In genomic region chr22:35961480-35961902, GRCh38 we compare ENCODE assay signal across 9 cellular contexts.
DNase-seq lines count a peak whose midpoint lies in the region; ATAC-seq and TF ChIP-seq lines count a peak whose summit lies in the region.
"Had no signal": no experiment of that assay in that cellular context is flagged by ENCODE, and none has a peak within 500 bp of the region (broad histone marks: within the 10 kb centered on the region; RNA-seq: fewer than 3 reads in every experiment).

No MANE protein-coding gene starts in this region.

- DNase-seq in NCI-H2081 (lab: John Stamatoyannopoulos, UW) (peak; percentile 44 to 71), NCI-H2081 treated with DMSO at 0.1 percent for 48 hours (lab: John Stamatoyannopoulos, UW) (no peak), choroid plexus epithelial cell (ENCODE audit: low read depth) (peak; percentile 61), kidney tubule cell (ENCODE audit: low spot score) (peak; percentile 83), tibial artery (peak in 1 of 2 donors; percentile 46), mesenteric fat pad (ENCODE audit: low spot score) (no peak), SKM-1 (lab: John Stamatoyannopoulos, UW; ENCODE audit: unreplicated experiment) (no peak)

- TF ChIP-seq CTCF in choroid plexus epithelial cell (conservative IDR thresholded peaks at IDR 0.05; ENCODE audit: low read depth, low read length) (no peak), tibial artery (IDR thresholded peaks at IDR 0.05) (no peak)

- no peaks in the 10 kb centered on the region for H3K27me3 ChIP-seq in tibial artery
- H3K27me3 ChIP-seq: BLaER1 had no signal

- peaks cover 0 to 30% (median 22%) of the 10 kb centered on the region in 4 donors for H3K4me1 ChIP-seq in tibial artery
- H3K4me1 ChIP-seq: BLaER1 had no signal

- peak overlapping the region; percentile 7 for H3K4me3 ChIP-seq in choroid plexus epithelial cell (ENCODE audit: low read depth, low read length)
- H3K4me3 ChIP-seq in tibial artery = peak overlapping the region; percentile 19 to 29
- H3K4me3 ChIP-seq: BLaER1 had no signal

- intact Hi-C loops in tibial artery (cut with DNase I; ENCODE audit: low total_unique reads) = no loop called here

- no peak for ATAC-seq in GM21528 (IDR thresholded peaks at IDR 0.05; ENCODE audit: low FRiP score, unreplicated experiment)

- no peaks in the 10 kb centered on the region for H3K9me3 ChIP-seq in tibial artery
- H3K9me3 ChIP-seq: BLaER1 had no signal

- H3K36me3 ChIP-seq in tibial artery = no peaks in the 10 kb centered on the region
- H3K36me3 ChIP-seq: BLaER1 had no signal

- H3K27ac ChIP-seq in tibial artery = peak overlapping the region; percentile 45 to 53
- H3K27ac ChIP-seq: BLaER1 had no signal

Comparison
In these comparisons a context has a peak if more than half of its experiments do, and no peak if none do; other contexts are left out.
1. DNase-seq: peak in NCI-H2081 (2 of 2), choroid plexus epithelial cell (single experiment) and kidney tubule cell (single experiment); none in NCI-H2081 treated with DMSO at 0.1 percent for 48 hours (single experiment), mesenteric fat pad (single experiment) and SKM-1 (single experiment).